ENCODE assay signal across 8 cellular contexts in genomic region chr14:53152909-53153701, GRCh38. TPM values are rescaled to one million over a fixed set of nuclear protein-coding genes. Genes with fewer than 3 reads are reported as not detected.
DNase-seq lines count a peak whose midpoint lies in the region; ATAC-seq and TF ChIP-seq lines count a peak whose summit lies in the region.

DDHD1 (minus strand) TSS chr14:53153323; CDS start chr14:53153098, 225 bp downstream.

- peak within 1 kb of the TSS; percentile 71 for H3K4me3 ChIP-seq in colonic mucosa

- H3K9me3 ChIP-seq in colonic mucosa: no peaks in the 10 kb centered on the region

- H3K27ac ChIP-seq in colonic mucosa: peak within 1 kb of the TSS; percentile 85

- ATAC-seq in GM18909 (IDR thresholded peaks at IDR 0.05; ENCODE audit: poor library complexity, unreplicated experiment): peak; percentile 74
- peak; percentile 66 for ATAC-seq in HG03175 (IDR thresholded peaks at IDR 0.05; ENCODE audit: unreplicated experiment)

- no peak for TF ChIP-seq CTCF in AG09319 (IDR thresholded peaks at IDR 0.05; ENCODE audit: low read depth, low read length)
- no peak for TF ChIP-seq CTCF in colonic mucosa (IDR thresholded peaks at IDR 0.05)

- DNase-seq in AG09319 (ENCODE audit: extremely low read depth, low read depth): peak; percentile 32
- peak; percentile 55 for DNase-seq in NCI-H510A (lab: John Stamatoyannopoulos, UW)
- peak; percentile 85 for DNase-seq in activated CD4-positive, alpha-beta T cell treated with anti-CD3 and anti-CD28 coated beads for 48 hours
- DNase-seq in colonic mucosa: peak; percentile 80
- peak; percentile 90 for DNase-seq in left kidney (ENCODE audit: low read depth, low spot score)
- peak; percentile 75 for DNase-seq in stimulated activated CD4-positive, alpha-beta T cell treated with anti-CD3 and anti-CD28 coated beads, Interleukin-2, amount 100 ng/mL, for 4 hours (ENCODE audit: low read depth)

- intact Hi-C loops in colonic mucosa (cut with DNase I): no loop called here

- peak within 1 kb of the TSS; percentile 79 to 94 for H3K9ac ChIP-seq in colonic mucosa (ENCODE audit: low read depth in 2 of 2, low read length in 2 of 2)

- H3K4me1 ChIP-seq in colonic mucosa: no peaks in the 10 kb centered on the region

- H3K36me3 ChIP-seq in colonic mucosa: no peaks in the 10 kb centered on the region

- H3K27me3 ChIP-seq in colonic mucosa: no peaks in the 10 kb centered on the region

RNA-seq across cellular contexts. Expression of gene DDHD1, which starts in this region (rescaled TPM):
- total RNA-seq in colonic mucosa: 1 to 10 TPM; 7.5 TPM

Comparison
In these comparisons a context has a peak if more than half of its experiments do, and no peak if none do; other contexts are left out.
1. Peak in every context shown above with its lines: DNase-seq, ATAC-seq, H3K4me3 ChIP-seq and H3K27ac ChIP-seq.
2. DNase-seq: peak in every context shown above with its lines; median percentile 90 in left kidney; 85 in activated CD4-positive, alpha-beta T cell treated with anti-CD3 and anti-CD28 coated beads for 48 hours; 80 in colonic mucosa; 75 in stimulated activated CD4-positive, alpha-beta T cell treated with anti-CD3 and anti-CD28 coated beads, Interleukin-2, amount 100 ng/mL, for 4 hours; 55 in NCI-H510A; 32 in AG09319.